In the genomic region with DNA sequence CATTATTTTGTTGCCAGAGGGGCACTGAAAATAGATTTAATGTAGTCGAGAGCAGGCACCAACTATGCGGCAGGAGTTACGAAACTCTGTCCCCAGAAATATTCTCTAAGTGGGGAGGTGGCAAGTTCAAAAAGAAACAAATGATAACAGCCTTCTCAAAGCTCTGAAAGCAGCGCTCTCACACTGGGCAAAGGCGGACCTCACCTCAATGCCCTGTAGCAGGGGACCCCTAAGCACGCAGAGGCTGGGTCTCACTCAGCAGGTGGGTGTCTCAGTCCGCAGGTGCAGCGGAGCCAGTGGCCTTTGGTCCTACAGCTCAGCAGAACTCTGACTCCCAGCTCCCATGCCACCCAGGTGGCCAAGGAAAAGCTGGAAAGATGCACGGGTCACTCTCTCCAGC, we compare ENCODE assay signal across 17 cellular contexts. TPM values are rescaled to one million over a fixed set of nuclear protein-coding genes. Genes with fewer than 3 reads are reported as not detected.
DNase-seq lines count a peak whose midpoint lies in the region; ATAC-seq, FAIRE-seq and TF ChIP-seq lines count a peak whose summit lies in the region.
"Had no signal": no experiment of that assay in that cellular context is flagged by ENCODE, and none has a peak within 500 bp of the region (broad histone marks: within the 10 kb centered on the region; RNA-seq: fewer than 3 reads in every experiment).

No MANE protein-coding gene starts in this region.

- no peaks in the 10 kb centered on the region for H3K9me2 ChIP-seq in PC-9 (ENCODE audit: insufficient read depth)

- no peaks in the 10 kb centered on the region for H3K36me3 ChIP-seq in Panc1 (ENCODE audit: control insufficient read depth, insufficient read depth, low read length)
- H3K36me3 ChIP-seq in small intestine (ENCODE audit: control insufficient read depth in 2 of 2, insufficient read depth in 2 of 2, low read length in 2 of 2), result no peaks in the 10 kb centered on the region
- no peaks in the 10 kb centered on the region for H3K36me3 ChIP-seq in PC-9 (ENCODE audit: low read depth)
- H3K36me3 ChIP-seq: BLaER1 treated with 17β-estradiol and CSF1 and Interleukin-3, amounts not matched to agents 10 nM and 100 nM had no signal

- H4K20me1 ChIP-seq in PC-9 (ENCODE audit: insufficient read depth), result no peaks in the 10 kb centered on the region
- H4K20me1 ChIP-seq: BLaER1 treated with 17β-estradiol and CSF1 and Interleukin-3, amounts not matched to agents 10 nM and 100 nM had no signal

- H3K4me2 ChIP-seq in PC-9, result no peak overlapping the region
- H3K4me2 ChIP-seq: BLaER1 treated with 17β-estradiol and CSF1 and Interleukin-3, amounts not matched to agents 10 nM and 100 nM had no signal

- ATAC-seq in Panc1, result no peak
- ATAC-seq in left lobe of liver, result no peak
- no peak for ATAC-seq in HG02623 (IDR thresholded peaks at IDR 0.05; ENCODE audit: unreplicated experiment)

- H3K4me3 ChIP-seq in Panc1 (ENCODE audit: low read depth in 2 of 2, low read length in 2 of 2) (no peak overlapping the region), small intestine (ENCODE audit: low read depth in 1 of 2, low read length in 2 of 2) (no peak overlapping the region), PC-9 (no peak overlapping the region)
- H3K4me3 ChIP-seq: BLaER1 treated with 17β-estradiol and CSF1 and Interleukin-3, amounts not matched to agents 10 nM and 100 nM had no signal

- H3K27ac ChIP-seq in 22Rv1 (peak overlapping the region; percentile 74), Panc1 (ENCODE audit: low read length) (peak overlapping the region; percentile 29; the same call in 1 of the 2 replicates), small intestine (ENCODE audit: low read depth in 1 of 2, low read length in 1 of 2) (no peak overlapping the region), PC-9 (no peak overlapping the region)
- H3K27ac ChIP-seq: BLaER1 treated with 17β-estradiol and CSF1 and Interleukin-3, amounts not matched to agents 10 nM and 100 nM had no signal

- H3K9me3 ChIP-seq in Panc1 (ENCODE audit: control insufficient read depth, insufficient read depth, low read depth, low read length), result no peaks in the 10 kb centered on the region
- no peaks in the 10 kb centered on the region for H3K9me3 ChIP-seq in small intestine (ENCODE audit: control insufficient read depth, low read depth)
- H3K9me3 ChIP-seq in PC-9 (ENCODE audit: insufficient read depth, low read depth), result no peaks in the 10 kb centered on the region

- WGBS in small intestine, 3 donors, result 16 to 62% (median 45%) methylated on average over 9 of the region's 9 CpGs

- TF ChIP-seq CTCF in 22Rv1 (IDR thresholded peaks at IDR 0.05), result no peak
- TF ChIP-seq CTCF in Panc1 (IDR thresholded peaks at IDR 0.05), result no peak
- no peak for TF ChIP-seq CTCF in PC-9 (conservative IDR thresholded peaks at IDR 0.05)

- H3K4me1 ChIP-seq in Panc1 (ENCODE audit: control insufficient read depth, insufficient read depth, low read length) (peaks cover 16% of the 10 kb centered on the region), small intestine (ENCODE audit: control insufficient read depth in 2 of 2, insufficient read depth in 1 of 2, low read depth in 1 of 2, low read length in 1 of 2) (peaks cover 0 to 2% of the 10 kb centered on the region in 2 donors), PC-9 (replicated peaks; ENCODE audit: insufficient read depth) (peaks cover 9% of the 10 kb centered on the region)
- H3K4me1 ChIP-seq: BLaER1 treated with 17β-estradiol and CSF1 and Interleukin-3, amounts not matched to agents 10 nM and 100 nM had no signal

- FAIRE-seq in small intestine (lab: Jason Lieb, UNC), result no peak
- FAIRE-seq: GM12891 had no signal

- no peak for DNase-seq in Panc1 (ENCODE audit: low read depth, low spot score)
- DNase-seq in left lobe of liver (ENCODE audit: low spot score), result peak; percentile 33
- DNase-seq in small intestine, result peak; percentile 53
- DNase-seq in activated effector memory CD4-positive, alpha-beta T cell treated with Interleukin-2 at 50 U/mL for 16 hours, result no peak
- DNase-seq in PC-9, result no peak
- DNase-seq: ACHN; Calu3; CD4-positive, alpha-beta T cell; DMS79; HCEC 1CT had no signal

- BruUV-seq in Panc1 (replicated peaks; lab: Mats Ljungman, UMichigan), result no TSS peak
- BruUV-seq in PC-9 (replicated peaks; lab: Mats Ljungman, UMichigan), result no TSS peak

- CTCF ChIA-PET in Panc1 (lab: Charles Lee), result interaction anchor here (0.6 kb wide), 1 partner anchor 81 kb away, joined by 3 read pairs; no protein-coding TSS in a partner anchor
- CTCF ChIA-PET in PC-9 (lab: Charles Lee), result no interaction called here

- POLR2A ChIA-PET in Panc1 (lab: Charles Lee) (no interaction called here), PC-9 (lab: Charles Lee; ENCODE audit: unreplicated experiment) (no interaction called here)

- H3F3A ChIP-seq in PC-9 (ENCODE audit: insufficient read depth, low read depth), result 0 out of 2 replicates have a peak, but pooled peaks cover 3% of the 10 kb centered on the region

- intact Hi-C loops in Panc1 (cut with micrococcal nuclease; ENCODE audit: unreplicated experiment), result loop anchor here (10.0 kb wide), 1 partner anchor 55 kb away; no protein-coding TSS in a partner anchor
- intact Hi-C loops in PC-9 (cut with micrococcal nuclease; ENCODE audit: unreplicated experiment), result no loop called here

- in situ Hi-C loops in Panc1 (cut with HindIII; ENCODE audit: low pct_unique_long_range_greater_than_20kb, low sequenced_read_pairs), result no loop called here

- no peaks in the 10 kb centered on the region for H3K79me2 ChIP-seq in PC-9 (ENCODE audit: low read depth)

- H3K27me3 ChIP-seq in Panc1 (ENCODE audit: control insufficient read depth, insufficient read depth, low read length) (no peaks in the 10 kb centered on the region), small intestine (ENCODE audit: control insufficient read depth in 2 of 2, insufficient read depth in 2 of 2, low read length in 2 of 2) (no peaks in the 10 kb centered on the region), PC-9 (ENCODE audit: insufficient read depth, low read depth) (no peaks in the 10 kb centered on the region)
- H3K27me3 ChIP-seq: BLaER1 treated with 17β-estradiol and CSF1 and Interleukin-3, amounts not matched to agents 10 nM and 100 nM had no signal

- H2AFZ ChIP-seq in PC-9, result no peak overlapping the region

RNA-seq across cellular contexts. Expression of gene TMPRSS2, which starts 21.8 kb away (rescaled TPM):
- total RNA-seq in Panc1 (2021; ENCODE audit: unreplicated experiment) (111 TPM), left lobe of liver (21.5 TPM), PC-9 (2021) (0.61 and 0.78 TPM in 2 replicates)
- 92.3 TPM for polyA plus RNA-seq in Panc1 (2012; ENCODE audit: insufficient read length)
- polyA plus RNA-seq in small intestine, result 100 to 1,000 TPM; 108 to 167 (median 135) TPM
- total RNA-seq: A172; CD4-positive, alpha-beta T cell; G401 had no signal
- polyA plus RNA-seq: IgD-negative memory B cell had no signal

Comparison
In these comparisons a context has a peak if more than half of its experiments do, and no peak if none do; other contexts are left out.
1. H3K27ac ChIP-seq: peak in 22Rv1 (single experiment) and Panc1 (single experiment); none in small intestine (0 of 2) and PC-9 (single experiment).
2. DNase-seq: peak in left lobe of liver (single experiment) and small intestine (single experiment); none in Panc1 (single experiment), activated effector memory CD4-positive, alpha-beta T cell treated with Interleukin-2 at 50 U/mL for 16 hours (single experiment) and PC-9 (0 of 2).
3. RNA of gene TMPRSS2, which starts 21.8 kb away (total RNA-seq): 111 TPM in Panc1 (single experiment) and 21.5 TPM in left lobe of liver (single experiment); 0.61 to 0.78 TPM in PC-9; every median in the first group is over 10 times any median in the second.